ENCODE assay signal across 17 cellular contexts in genomic region chrX:121254336-121254735, GRCh38.
DNase-seq lines count a peak whose midpoint lies in the region; ATAC-seq, FAIRE-seq and TF ChIP-seq lines count a peak whose summit lies in the region.
"Had no signal": no experiment of that assay in that cellular context is flagged by ENCODE, and none has a peak within 500 bp of the region (broad histone marks: within the 10 kb centered on the region; RNA-seq: fewer than 3 reads in every experiment).

No MANE protein-coding gene starts in this region.

- no peak overlapping the region for H3K4me3 Mint-ChIP-seq in endodermal cell
- no peak overlapping the region for H3K4me3 Mint-ChIP-seq in progenitor cell of endocrine pancreas (ENCODE audit: low read depth)
- no peak overlapping the region for H3K4me3 Mint-ChIP-seq in T-cell
- H3K4me3 Mint-ChIP-seq: activated T-helper 17 cell treated with anti-CD3 and anti-CD28 coated beads, Interleukin-2, amount 50 U/mL, for 72 hours had no signal

- no peak for FAIRE-seq in GM12892 (lab: Jason Lieb, UNC)
- FAIRE-seq: A204.1, GM18507 had no signal

- CTCF ChIA-PET in T-cell (lab: Charles Lee), result no interaction called here

- H3K27ac Mint-ChIP-seq in endodermal cell (no peak overlapping the region), progenitor cell of endocrine pancreas (no peak overlapping the region), T-cell (no peak overlapping the region)
- H3K27ac Mint-ChIP-seq: activated T-helper 17 cell treated with anti-CD3 and anti-CD28 coated beads, Interleukin-2, amount 50 U/mL, for 72 hours had no signal

- POLR2A ChIA-PET in T-cell (lab: Charles Lee), result no interaction called here

- no peaks in the 10 kb centered on the region for H3K27me3 ChIP-seq in endodermal cell (ENCODE audit: control insufficient read depth, insufficient read depth, low read length, poor library complexity, severe bottlenecking)
- H3K27me3 ChIP-seq: ascending aorta, tibial artery had no signal

- no peak overlapping the region for H3K9ac ChIP-seq in endodermal cell (ENCODE audit: extremely low read depth, low read length, poor library complexity, severe bottlenecking)

- H3K4me1 ChIP-seq in endodermal cell (ENCODE audit: control insufficient read depth, insufficient read depth, low read length), result no peaks in the 10 kb centered on the region
- H3K4me1 ChIP-seq: ascending aorta, tibial artery had no signal

- 81% methylated on average over 2 of the region's 4 CpGs; no CpG with 5 or more reads in 1 of the 2 experiments for WGBS in endodermal cell (ENCODE audit: insufficient coverage in 1 of 2, insufficient read length in 1 of 2), 2 experiments

- no peaks in the 10 kb centered on the region for H3K36me3 ChIP-seq in endodermal cell (ENCODE audit: control insufficient read depth, insufficient read depth, low read length)
- H3K36me3 ChIP-seq: ascending aorta, tibial artery had no signal

- no peak for TF ChIP-seq POLR2A in GM12892 (IDR thresholded peaks at IDR 0.05; ENCODE audit: low read depth, low read length)

- peaks cover 6% of the 10 kb centered on the region for H3K27me3 Mint-ChIP-seq in endodermal cell (ENCODE audit: insufficient read depth)
- H3K27me3 Mint-ChIP-seq in progenitor cell of endocrine pancreas, result no peaks in the 10 kb centered on the region
- peaks cover 1 to 23% of the 10 kb centered on the region in 2 donors for H3K27me3 Mint-ChIP-seq in T-cell
- H3K27me3 Mint-ChIP-seq: activated T-helper 17 cell treated with anti-CD3 and anti-CD28 coated beads, Interleukin-2, amount 50 U/mL, for 72 hours had no signal

- H3K9me3 Mint-ChIP-seq in endodermal cell (peaks cover 47% of the 10 kb centered on the region), progenitor cell of endocrine pancreas (ENCODE audit: low read depth) (peaks cover 44% of the 10 kb centered on the region), T-cell (peaks cover 0 to 10% (median 0%) of the 10 kb centered on the region in 3 donors)
- H3K9me3 Mint-ChIP-seq: activated T-helper 17 cell treated with anti-CD3 and anti-CD28 coated beads, Interleukin-2, amount 50 U/mL, for 72 hours had no signal

- H3K4me1 Mint-ChIP-seq in endodermal cell (no peaks in the 10 kb centered on the region), progenitor cell of endocrine pancreas (ENCODE audit: low read depth) (no peaks in the 10 kb centered on the region), T-cell (no peaks in the 10 kb centered on the region)
- H3K4me1 Mint-ChIP-seq: activated T-helper 17 cell treated with anti-CD3 and anti-CD28 coated beads, Interleukin-2, amount 50 U/mL, for 72 hours had no signal

- no peak for ATAC-seq in GM19452 (IDR thresholded peaks at IDR 0.05; ENCODE audit: unreplicated experiment)
- no peak for ATAC-seq in T-cell (replicated peaks in 1 of 4)
- ATAC-seq: activated T-helper 17 cell treated with anti-CD3 and anti-CD28 coated beads, Interleukin-2, amount 50 U/mL, for 72 hours had no signal

- peak; percentile 2 for DNase-seq in NCI-H1092 treated with DMSO at 0.1 percent for 48 hours (lab: John Stamatoyannopoulos, UW)
- no peak for DNase-seq in NCI-H1092 (lab: John Stamatoyannopoulos, UW)
- peak; percentile 47 for DNase-seq in NCI-H1694 (lab: John Stamatoyannopoulos, UW)
- DNase-seq in endodermal cell, result peak; percentile 58
- DNase-seq in progenitor cell of endocrine pancreas (ENCODE audit: low spot score, unreplicated experiment), result no peak
- DNase-seq in GM12892 (ENCODE audit: insufficient read length), result no peak
- no peak for DNase-seq in T-cell
- DNase-seq: activated CD4-positive, alpha-beta T cell treated with anti-CD3 and anti-CD28 coated beads for 4 hours; effector CD8-positive, alpha-beta T cell; NCI-H2081; tibial artery had no signal

- H3K36me3 Mint-ChIP-seq in endodermal cell (ENCODE audit: low read depth) (no peaks in the 10 kb centered on the region), progenitor cell of endocrine pancreas (ENCODE audit: insufficient read depth) (peaks cover 5% of the 10 kb centered on the region), T-cell (no peaks in the 10 kb centered on the region)

- peak; percentile 68 for TF ChIP-seq CTCF in endodermal cell (conservative IDR thresholded peaks at IDR 0.05)
- TF ChIP-seq CTCF in progenitor cell of endocrine pancreas (IDR thresholded peaks at IDR 0.05; ENCODE audit: unreplicated experiment), result peak; percentile 34

- H3K4me3 ChIP-seq in endodermal cell (ENCODE audit: low read length), result no peak overlapping the region
- H3K4me3 ChIP-seq: ascending aorta, lung, tibial artery had no signal

- no peaks in the 10 kb centered on the region for H3K9me3 ChIP-seq in endodermal cell (ENCODE audit: control insufficient read depth, low read length)
- H3K9me3 ChIP-seq: ascending aorta, tibial artery had no signal

- no peak overlapping the region for H3K27ac ChIP-seq in endodermal cell (ENCODE audit: low read depth, low read length)
- H3K27ac ChIP-seq: ascending aorta, tibial artery had no signal

Comparison
In these comparisons a context has a peak if more than half of its experiments do, and no peak if none do; other contexts are left out.
1. DNase-seq: peak in NCI-H1092 treated with DMSO at 0.1 percent for 48 hours (single experiment), NCI-H1694 (single experiment) and endodermal cell (single experiment); none in NCI-H1092 (single experiment), progenitor cell of endocrine pancreas (single experiment), GM12892 (single experiment) and T-cell (0 of 34).